10 cellular contexts compared by ENCODE assay signal in the genomic region with DNA sequence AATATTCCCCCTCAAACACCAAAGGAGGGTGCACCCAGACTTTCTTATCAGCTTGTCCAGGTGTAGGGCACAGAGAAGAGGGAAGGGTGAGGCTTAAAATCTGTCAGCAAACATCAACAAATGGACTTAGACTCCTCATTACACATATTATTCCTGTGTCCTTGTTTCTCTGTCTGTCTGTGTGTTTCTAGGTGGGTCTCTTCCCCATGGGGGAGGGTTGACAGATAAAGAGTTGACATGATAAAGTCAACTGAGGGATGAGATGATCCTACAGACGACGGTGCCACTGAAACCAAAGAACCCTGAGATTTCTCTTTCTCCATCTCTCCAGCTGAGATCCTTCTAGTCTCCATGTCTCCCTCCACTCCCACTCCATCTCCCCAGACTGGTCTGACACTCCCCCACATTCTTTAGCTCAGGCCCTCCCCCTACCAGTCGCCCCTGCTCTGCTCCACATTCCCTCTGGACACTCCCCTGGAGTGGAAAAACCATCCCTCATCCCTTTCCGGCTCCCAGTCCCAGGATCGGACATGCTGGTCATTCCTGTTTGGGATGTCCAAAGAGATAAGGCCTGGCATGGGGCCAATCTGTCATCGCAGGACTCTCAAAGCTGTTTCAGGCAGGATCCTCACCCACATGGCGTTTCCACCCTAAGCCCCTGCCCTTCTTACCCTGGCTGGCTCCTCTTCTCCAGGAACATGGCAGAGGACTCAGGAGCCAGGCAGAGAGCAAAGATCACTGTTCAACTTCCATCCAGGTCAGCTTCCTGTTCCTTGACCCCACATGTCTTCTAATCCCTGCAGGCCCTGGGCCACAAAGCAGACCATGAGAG. TPM values are rescaled to one million over a fixed set of nuclear protein-coding genes. Genes with fewer than 3 reads are reported as not detected.
A peak's percentile ranks its signal among the peaks of the same experiment; 100 is the strongest.
DNase-seq lines count a peak whose midpoint lies in the region; ATAC-seq and TF ChIP-seq lines count a peak whose summit lies in the region.
"Had no signal": no experiment of that assay in that cellular context is flagged by ENCODE, and none has a peak within 500 bp of the region (broad histone marks: within the 10 kb centered on the region; RNA-seq: fewer than 3 reads in every experiment).

No MANE protein-coding gene starts in this region.

- H4K20me1 ChIP-seq in GM23338 (replicated peaks; ENCODE audit: insufficient read depth): no peaks in the 10 kb centered on the region

- WGBS in prostate gland: 40% methylated on average over 7 of the region's 7 CpGs

- TF ChIP-seq CTCF in GM23338 (conservative IDR thresholded peaks at IDR 0.05; ENCODE audit: low read depth in 2 of 2) (no peak), WERI-Rb-1 (IDR thresholded peaks at IDR 0.05; ENCODE audit: low read depth, low read length) (no peak), left ventricle myocardium inferior (IDR thresholded peaks at IDR 0.05; ENCODE audit: borderline replicate concordance) (no peak), prostate gland (IDR thresholded peaks at IDR 0.05) (no peak), progenitor cell of endocrine pancreas (IDR thresholded peaks at IDR 0.05; ENCODE audit: unreplicated experiment) (no peak)

- peaks cover 51% of the 10 kb centered on the region for H3K4me1 Mint-ChIP-seq in GM23338
- peaks cover 32% of the 10 kb centered on the region for H3K4me1 Mint-ChIP-seq in progenitor cell of endocrine pancreas (ENCODE audit: low read depth)

- no peak for DNase-seq in GM23338 (ENCODE audit: low spot score)
- DNase-seq in WERI-Rb-1: no peak
- DNase-seq in left ventricle myocardium inferior: peak; percentile 50
- DNase-seq in prostate gland (ENCODE audit: low spot score): peak; percentile 68
- no peak for DNase-seq in HuH-7 (ENCODE audit: low spot score)
- DNase-seq in progenitor cell of endocrine pancreas (ENCODE audit: low spot score, unreplicated experiment): no peak
- DNase-seq in NCI-H2227 (lab: John Stamatoyannopoulos, UW; ENCODE audit: unreplicated experiment): no peak
- DNase-seq in NCI-H187 (lab: John Stamatoyannopoulos, UW): no peak
- DNase-seq: activated T-cell treated with anti-CD3 and anti-CD28 coated beads, Interleukin-2, amount 50 U/mL, for 48 hours had no signal

- 0 out of 2 replicates have a peak overlapping the region, but pooled peaks have one; percentile 8 for H3K4me2 ChIP-seq in GM23338

- H3K27ac Mint-ChIP-seq in GM23338: no peak overlapping the region
- H3K27ac Mint-ChIP-seq in progenitor cell of endocrine pancreas: no peak overlapping the region
- H3K27ac Mint-ChIP-seq: dendritic cell treated with granulocyte-macrophage colony-stimulating factor and Interleukin-4, amounts not matched to agents 40 ng/mL and 50 ng/mL, for 4 days had no signal

- H3K36me3 ChIP-seq in GM23338 (ENCODE audit: insufficient read depth) (no peaks in the 10 kb centered on the region), WERI-Rb-1 (peaks cover under 1% of the 10 kb centered on the region; the same call in 1 of the 2 replicates), left ventricle myocardium inferior (no peaks in the 10 kb centered on the region), prostate gland (no peaks in the 10 kb centered on the region)

- H3K4me1 ChIP-seq in GM23338 (ENCODE audit: insufficient read depth) (peaks cover 32% of the 10 kb centered on the region; the same call in 1 of the 2 replicates), left ventricle myocardium inferior (peaks cover 56% of the 10 kb centered on the region), prostate gland (replicated peaks) (peaks cover 10% of the 10 kb centered on the region)

- no peaks in the 10 kb centered on the region for H3K9me3 Mint-ChIP-seq in GM23338
- no peaks in the 10 kb centered on the region for H3K9me3 Mint-ChIP-seq in progenitor cell of endocrine pancreas (ENCODE audit: low read depth)
- H3K9me3 Mint-ChIP-seq: dendritic cell treated with granulocyte-macrophage colony-stimulating factor and Interleukin-4, amounts not matched to agents 40 ng/mL and 50 ng/mL, for 4 days had no signal

- no peaks in the 10 kb centered on the region for H3K9me3 ChIP-seq in WERI-Rb-1 (ENCODE audit: severe bottlenecking)
- no peaks in the 10 kb centered on the region for H3K9me3 ChIP-seq in left ventricle myocardium inferior (replicated peaks)
- no peaks in the 10 kb centered on the region for H3K9me3 ChIP-seq in prostate gland

- TF ChIP-seq POLR2A in prostate gland (IDR thresholded peaks at IDR 0.05): no peak

- peaks cover 18% of the 10 kb centered on the region for H3F3A ChIP-seq in GM23338 (replicated peaks; ENCODE audit: low read depth)

- no peak for ATAC-seq in GM23338

- no peak overlapping the region; the same call in 2 of the 3 replicates for H3K4me3 Mint-ChIP-seq in GM23338
- H3K4me3 Mint-ChIP-seq in progenitor cell of endocrine pancreas (ENCODE audit: low read depth): no peak overlapping the region
- H3K4me3 Mint-ChIP-seq: dendritic cell treated with granulocyte-macrophage colony-stimulating factor and Interleukin-4, amounts not matched to agents 40 ng/mL and 50 ng/mL, for 4 days had no signal

- no peak overlapping the region for H3K4me3 ChIP-seq in GM23338
- H3K4me3 ChIP-seq in WERI-Rb-1 (ENCODE audit: low read depth, low read length): no peak overlapping the region
- no peak overlapping the region for H3K4me3 ChIP-seq in left ventricle myocardium inferior
- H3K4me3 ChIP-seq in prostate gland: no peak overlapping the region

- H3K27ac ChIP-seq in GM23338 (ENCODE audit: low read depth): no peak overlapping the region
- H3K27ac ChIP-seq in WERI-Rb-1: peak overlapping the region; percentile 32
- H3K27ac ChIP-seq in left ventricle myocardium inferior (replicated peaks): peak overlapping the region; percentile 91
- peak overlapping the region; percentile 89 to 93 for H3K27ac ChIP-seq in prostate gland

- H3K79me2 ChIP-seq in GM23338 (replicated peaks; ENCODE audit: insufficient read depth): no peaks in the 10 kb centered on the region

- peaks cover 14% of the 10 kb centered on the region for H3K27me3 ChIP-seq in GM23338 (ENCODE audit: insufficient read depth)
- H3K27me3 ChIP-seq in WERI-Rb-1 (ENCODE audit: insufficient read depth, low read depth, severe bottlenecking): no peaks in the 10 kb centered on the region
- no peaks in the 10 kb centered on the region for H3K27me3 ChIP-seq in left ventricle myocardium inferior (ENCODE audit: low read depth)
- no peaks in the 10 kb centered on the region for H3K27me3 ChIP-seq in prostate gland (replicated peaks; ENCODE audit: insufficient read depth)

- intact Hi-C loops in left ventricle myocardium inferior (cut with micrococcal nuclease): no loop called here
- intact Hi-C loops in prostate gland (cut with DNase I): no loop called here

- no peak overlapping the region for H2AFZ ChIP-seq in GM23338

- no peaks in the 10 kb centered on the region for H3K9me2 ChIP-seq in GM23338 (ENCODE audit: insufficient read depth)

- H3K36me3 Mint-ChIP-seq in GM23338 (ENCODE audit: low read depth) (peaks cover 4% of the 10 kb centered on the region; the same call in 1 of the 3 replicates), progenitor cell of endocrine pancreas (ENCODE audit: insufficient read depth) (no peaks in the 10 kb centered on the region)

- H3K27me3 Mint-ChIP-seq in GM23338 (ENCODE audit: insufficient read depth, low read depth, poor library complexity) (peaks cover 41% of the 10 kb centered on the region), progenitor cell of endocrine pancreas (peaks cover 27% of the 10 kb centered on the region)

TF ChIP-seq in GM23338, 12 proteins besides CTCF, POLR2A, EP300 and RAD21:
- TF ChIP-seq, protein P1, sequence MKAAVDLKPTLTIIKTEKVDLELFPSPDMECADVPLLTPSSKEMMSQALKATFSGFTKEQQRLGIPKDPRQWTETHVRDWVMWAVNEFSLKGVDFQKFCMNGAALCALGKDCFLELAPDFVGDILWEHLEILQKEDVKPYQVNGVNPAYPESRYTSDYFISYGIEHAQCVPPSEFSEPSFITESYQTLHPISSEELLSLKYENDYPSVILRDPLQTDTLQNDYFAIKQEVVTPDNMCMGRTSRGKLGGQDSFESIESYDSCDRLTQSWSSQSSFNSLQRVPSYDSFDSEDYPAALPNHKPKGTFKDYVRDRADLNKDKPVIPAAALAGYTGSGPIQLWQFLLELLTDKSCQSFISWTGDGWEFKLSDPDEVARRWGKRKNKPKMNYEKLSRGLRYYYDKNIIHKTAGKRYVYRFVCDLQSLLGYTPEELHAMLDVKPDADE (IDR thresholded peaks at IDR 0.05): no peak
- TF ChIP-seq EZH2phosphoT487 (IDR thresholded peaks at IDR 0.05; ENCODE audit: unreplicated experiment) (no peak), ZNF331 (CRISPR knock-in tag; IDR thresholded peaks at IDR 0.05; ENCODE audit: low read depth) (no peak)

RNA-seq across cellular contexts. Expression of a gene that starts 2.9 kb away (rescaled TPM):
- total RNA-seq in GM23338 (2014; rRNA removed; shearing (Covaris generic)): 23.2 and 28.3 TPM in 2 replicates
- 9.6 and 11.0 TPM in 2 replicates for polyA plus RNA-seq in GM23338 (2016; fragmentation: Nextera tagmentation; extraction: Ambion mirVana)
- total RNA-seq in left ventricle myocardium inferior (17.0 TPM), prostate gland (10 to 100 TPM; 67.0 to 71.3 TPM), progenitor cell of endocrine pancreas (17.6 and 19.5 TPM in 2 replicates)

RNA-seq across cellular contexts. Expression of a gene that starts 42.1 kb away (rescaled TPM):
- 11.4 and 15.9 TPM in 2 replicates for total RNA-seq in GM23338 (2014; rRNA removed; shearing (Covaris generic))
- 12.0 and 13.2 TPM in 2 replicates for polyA plus RNA-seq in GM23338 (2016; fragmentation: Nextera tagmentation; extraction: Ambion mirVana)
- total RNA-seq in left ventricle myocardium inferior: 206 TPM
- 10 to 100 TPM; 47.1 to 79.5 TPM for total RNA-seq in prostate gland
- 35.7 and 37.1 TPM in 2 replicates for total RNA-seq in progenitor cell of endocrine pancreas

RNA-seq across cellular contexts. Expression of a gene that starts 58.0 kb away (rescaled TPM):
- total RNA-seq in GM23338 (2014; rRNA removed; shearing (Covaris generic)): 0.14 TPM in 1 of 2 replicates, not detected in the other
- 0.19 and 0.27 TPM in 2 replicates for polyA plus RNA-seq in GM23338 (2016; fragmentation: Nextera tagmentation; extraction: Ambion mirVana)
- not detected for total RNA-seq in left ventricle myocardium inferior
- under 1 TPM; 0.36 to 0.68 TPM for total RNA-seq in prostate gland
- total RNA-seq in progenitor cell of endocrine pancreas: 1.5 and 1.8 TPM in 2 replicates

Comparison
In these comparisons a context has a peak if more than half of its experiments do, and no peak if none do; other contexts are left out.
1. DNase-seq: peak in left ventricle myocardium inferior (single experiment) and prostate gland (single experiment); none in GM23338 (single experiment), WERI-Rb-1 (single experiment), HuH-7 (single experiment), progenitor cell of endocrine pancreas (single experiment), NCI-H2227 (single experiment) and NCI-H187 (0 of 2).